In genomic region chr10:98402513-98402912, GRCh38 we compare ENCODE assay signal across 24 cellular contexts.
"Had no signal": no experiment of that assay in that cellular context is flagged by ENCODE, and none has a peak within 500 bp of the region (broad histone marks: within the 10 kb centered on the region; RNA-seq: fewer than 3 reads in every experiment).

No MANE protein-coding gene starts in this region.

- H3K27ac ChIP-seq: ascending aorta, body of pancreas, WERI-Rb-1 had no signal

- ATAC-seq: activated CD4-positive, alpha-beta T cell treated with anti-CD3 and anti-CD28 coated beads for 36 hours; activated CD8-positive, alpha-beta T cell treated with anti-CD3 and anti-CD28 coated beads for 36 hours; activated T-cell treated with anti-CD3 and anti-CD28 coated beads, Interleukin-2, amount 50 U/mL, for 72 hours; body of pancreas; T-cell had no signal

- H3K27me3 Mint-ChIP-seq: activated CD4-positive, alpha-beta T cell treated with anti-CD3 and anti-CD28 coated beads for 36 hours; activated CD8-positive, alpha-beta T cell treated with anti-CD3 and anti-CD28 coated beads for 36 hours; activated naive CD4-positive, alpha-beta T cell treated with anti-CD3 and anti-CD28 coated beads, Interleukin-2, amount 50 U/mL, for 24 hours; T-cell had no signal

- H3K27ac Mint-ChIP-seq: activated CD4-positive, alpha-beta T cell treated with anti-CD3 and anti-CD28 coated beads for 36 hours; activated CD8-positive, alpha-beta T cell treated with anti-CD3 and anti-CD28 coated beads for 36 hours; activated naive CD4-positive, alpha-beta T cell treated with anti-CD3 and anti-CD28 coated beads, Interleukin-2, amount 50 U/mL, for 24 hours; activated T-cell treated with anti-CD3 and anti-CD28 coated beads, Interleukin-2, amount 50 U/mL, for 72 hours; T-cell had no signal

- H3K9me3 ChIP-seq: ascending aorta, body of pancreas had no signal

- H2AFZ ChIP-seq: PC-9 had no signal

- H3K4me3 Mint-ChIP-seq: activated CD4-positive, alpha-beta T cell treated with anti-CD3 and anti-CD28 coated beads for 36 hours; activated CD8-positive, alpha-beta T cell treated with anti-CD3 and anti-CD28 coated beads for 36 hours; activated naive CD4-positive, alpha-beta T cell treated with anti-CD3 and anti-CD28 coated beads, Interleukin-2, amount 50 U/mL, for 24 hours; activated T-cell treated with anti-CD3 and anti-CD28 coated beads, Interleukin-2, amount 50 U/mL, for 72 hours; T-cell had no signal

- H3K4me1 Mint-ChIP-seq: activated naive CD4-positive, alpha-beta T cell treated with anti-CD3 and anti-CD28 coated beads, Interleukin-2, amount 50 U/mL, for 24 hours had no signal

- H3K4me1 ChIP-seq: ascending aorta had no signal

- H3K9me3 Mint-ChIP-seq: activated CD8-positive, alpha-beta T cell treated with anti-CD3 and anti-CD28 coated beads for 36 hours; activated naive CD4-positive, alpha-beta T cell treated with anti-CD3 and anti-CD28 coated beads, Interleukin-2, amount 50 U/mL, for 24 hours; activated T-cell treated with anti-CD3 and anti-CD28 coated beads, Interleukin-2, amount 50 U/mL, for 72 hours; T-cell had no signal

- DNase-seq: activated CD4-positive, alpha-beta T cell treated with anti-CD3 and anti-CD28 coated beads for 36 hours; activated CD4-positive, alpha-beta T cell treated with anti-CD3 and anti-CD28 coated beads, Interleukin-2, amount 50 U/mL, for 1 hour; activated CD8-positive, alpha-beta memory T cell treated with anti-CD3 and anti-CD28 coated beads, Interleukin-2, amount 50 U/mL, for 4 hours; activated CD8-positive, alpha-beta T cell treated with anti-CD3 and anti-CD28 coated beads for 36 hours; activated naive CD4-positive, alpha-beta T cell; activated T-cell treated with anti-CD3 and anti-CD28 coated beads, Interleukin-2, amount 50 U/mL, for 72 hours; amniotic stem cell; body of pancreas; IMR-90; KG1; NCI-H1092; NCI-H1417; NCI-H1930; NCI-H2171; NCI-H2227 treated with DMSO at 0.1 percent for 48 hours; NCI-H510A; PC-9; SIG-M5; T-cell; T-helper 2 cell; T1000; WERI-Rb-1 had no signal

- H3K4me3 ChIP-seq: ascending aorta, body of pancreas, PC-9 had no signal

- H3K36me3 ChIP-seq: WERI-Rb-1 had no signal

- H3K27me3 ChIP-seq: ascending aorta, body of pancreas had no signal
